27 cellular contexts compared by ENCODE assay signal in genomic region chr12:15602051-15602672, GRCh38.
A peak's percentile ranks its signal among the peaks of the same experiment; 100 is the strongest.
DNase-seq lines count a peak whose midpoint lies in the region; ATAC-seq and TF ChIP-seq lines count a peak whose summit lies in the region.
"Had no signal": no experiment of that assay in that cellular context is flagged by ENCODE, and none has a peak within 500 bp of the region (broad histone marks: within the 10 kb centered on the region; RNA-seq: fewer than 3 reads in every experiment).

No MANE protein-coding gene starts in this region.

- H3K9me2 ChIP-seq in PC-3 (replicated peaks; ENCODE audit: low read length), result no peaks in the 10 kb centered on the region

- no peaks in the 10 kb centered on the region for H3K27me3 ChIP-seq in PC-3 (ENCODE audit: low read length)
- H3K27me3 ChIP-seq: ovary, right atrium auricular region, testis had no signal

- no peaks in the 10 kb centered on the region for H3K36me3 ChIP-seq in PC-3 (ENCODE audit: low read depth, low read length)
- H3K36me3 ChIP-seq: lower lobe of right lung, ovary, right atrium auricular region had no signal

- H3K9me3 ChIP-seq in PC-3 (ENCODE audit: low read length), result no peaks in the 10 kb centered on the region
- H3K9me3 ChIP-seq: lower lobe of right lung, mucosa of descending colon, ovary, right atrium auricular region, testis had no signal

- in situ Hi-C loops in KBM-7 (cut with MboI; ENCODE audit: low pct_unique_long_range_greater_than_20kb, low sequenced_read_pairs), result no loop called here

- no peaks in the 10 kb centered on the region for H3K9me3 Mint-ChIP-seq in activated CD4-positive, alpha-beta T cell treated with anti-CD3 and anti-CD28 coated beads for 36 hours (ENCODE audit: low read depth)
- H3K9me3 Mint-ChIP-seq in glutamatergic neuron (ENCODE audit: unreplicated experiment), result no peaks in the 10 kb centered on the region
- H3K9me3 Mint-ChIP-seq: activated CD4-positive, alpha-beta T cell treated with anti-CD3 and anti-CD28 coated beads, Interleukin-2, amount 10 ng/mL, durations not matched to agents 24 days and 14 days; activated naive CD4-positive, alpha-beta T cell treated with anti-CD3 and anti-CD28 coated beads, Interleukin-2, amount 50 U/mL, for 24 hours; CD4-positive, alpha-beta T cell; natural killer cell treated with Interleukin-12 subunit alpha and Interleukin-12 subunit beta and Interleukin-15 and Interleukin-18, amount 100 ng/mL, for 72 hours had no signal

- peak overlapping the region; percentile 72 for H3K9ac ChIP-seq in PC-3 (ENCODE audit: low read length)

- H3K27ac Mint-ChIP-seq in activated CD4-positive, alpha-beta T cell treated with anti-CD3 and anti-CD28 coated beads for 36 hours, result no peak overlapping the region
- no peak overlapping the region for H3K27ac Mint-ChIP-seq in glutamatergic neuron (ENCODE audit: unreplicated experiment)
- H3K27ac Mint-ChIP-seq: activated CD4-positive, alpha-beta T cell treated with anti-CD3 and anti-CD28 coated beads, Interleukin-2, amount 10 ng/mL, durations not matched to agents 24 days and 14 days; activated naive CD4-positive, alpha-beta T cell treated with anti-CD3 and anti-CD28 coated beads, Interleukin-2, amount 50 U/mL, for 24 hours; CD4-positive, alpha-beta T cell; natural killer cell treated with Interleukin-12 subunit alpha and Interleukin-12 subunit beta and Interleukin-15 and Interleukin-18, amount 100 ng/mL, for 72 hours had no signal

- peaks cover 6% of the 10 kb centered on the region for H3K4me1 Mint-ChIP-seq in activated CD4-positive, alpha-beta T cell treated with anti-CD3 and anti-CD28 coated beads for 36 hours
- no peaks in the 10 kb centered on the region for H3K4me1 Mint-ChIP-seq in glutamatergic neuron (ENCODE audit: low read depth, unreplicated experiment)

- H3K4me1 ChIP-seq in PC-3 (ENCODE audit: insufficient read depth, low read length), result peaks cover 42% of the 10 kb centered on the region

- intact Hi-C loops in activated CD4-positive, alpha-beta T cell treated with anti-CD3 and anti-CD28 coated beads for 36 hours (cut with DNase I, micrococcal nuclease), result no loop called here
- intact Hi-C loops in PC-3 (cut with micrococcal nuclease) (no loop called here), lower leg skin (cut with DNase I; ENCODE audit: low total_unique reads) (no loop called here)

- no peak for TF ChIP-seq CTCF in PC-3 (conservative IDR thresholded peaks at IDR 0.05; ENCODE audit: low read depth, low read length)
- no peak for TF ChIP-seq CTCF in fibroblast of mammary gland (conservative IDR thresholded peaks at IDR 0.05; ENCODE audit: control insufficient read depth, insufficient read depth, low read depth, low read length)
- TF ChIP-seq CTCF in lower leg skin (IDR thresholded peaks at IDR 0.05), result no peak
- no peak for TF ChIP-seq CTCF in glutamatergic neuron (IDR thresholded peaks at IDR 0.05; ENCODE audit: partially characterized antibody, unreplicated experiment)

- peak overlapping the region; percentile 98 for H3K27ac ChIP-seq in PC-3 (ENCODE audit: low read length)
- H3K27ac ChIP-seq: 22Rv1, lower lobe of right lung, ovary, right atrium auricular region, testis, VCaP had no signal

- peak; percentile 30 for ATAC-seq in activated CD4-positive, alpha-beta T cell treated with anti-CD3 and anti-CD28 coated beads for 36 hours
- no peak for ATAC-seq in PC-3
- ATAC-seq: natural killer cell treated with Interleukin-12 subunit alpha and Interleukin-12 subunit beta and Interleukin-15 and Interleukin-18, amount 100 ng/mL, for 72 hours; Panc1 had no signal

- TF ChIP-seq POLR2A in lower leg skin (IDR thresholded peaks at IDR 0.05), result no peak

- no TSS peak for BruUV-seq in PC-3 (replicated peaks; lab: Mats Ljungman, UMichigan)

- H2AFZ ChIP-seq in PC-3 (ENCODE audit: low read length), result no peak overlapping the region

- H3K4me3 Mint-ChIP-seq in activated CD4-positive, alpha-beta T cell treated with anti-CD3 and anti-CD28 coated beads for 36 hours, result no peak overlapping the region
- H3K4me3 Mint-ChIP-seq in glutamatergic neuron (ENCODE audit: unreplicated experiment), result no peak overlapping the region
- H3K4me3 Mint-ChIP-seq: activated CD4-positive, alpha-beta T cell treated with anti-CD3 and anti-CD28 coated beads, Interleukin-2, amount 10 ng/mL, durations not matched to agents 24 days and 14 days; activated naive CD4-positive, alpha-beta T cell treated with anti-CD3 and anti-CD28 coated beads, Interleukin-2, amount 50 U/mL, for 24 hours; CD4-positive, alpha-beta T cell; natural killer cell treated with Interleukin-12 subunit alpha and Interleukin-12 subunit beta and Interleukin-15 and Interleukin-18, amount 100 ng/mL, for 72 hours had no signal

- H3F3A ChIP-seq in PC-3 (ENCODE audit: low read length, unreplicated experiment), result peaks cover 8% of the 10 kb centered on the region

- CTCF ChIA-PET in activated CD4-positive, alpha-beta T cell treated with anti-CD3 and anti-CD28 coated beads for 36 hours (lab: Charles Lee), result interaction anchor here (0.9 kb wide), 1 partner anchor 17 kb away, joined by 3 read pairs; no protein-coding TSS in a partner anchor
- CTCF ChIA-PET in PC-3 (lab: Charles Lee), result no interaction called here

- POLR2A ChIA-PET in activated CD4-positive, alpha-beta T cell treated with anti-CD3 and anti-CD28 coated beads for 36 hours (lab: Charles Lee), result no interaction called here
- POLR2A ChIA-PET in PC-3 (lab: Charles Lee; ENCODE audit: unreplicated experiment), result no interaction called here

- H3K36me3 Mint-ChIP-seq in activated CD4-positive, alpha-beta T cell treated with anti-CD3 and anti-CD28 coated beads for 36 hours (ENCODE audit: low read depth), result no peaks in the 10 kb centered on the region
- peaks cover 5% of the 10 kb centered on the region for H3K36me3 Mint-ChIP-seq in glutamatergic neuron (ENCODE audit: unreplicated experiment)
- H3K36me3 Mint-ChIP-seq: activated naive CD4-positive, alpha-beta T cell treated with anti-CD3 and anti-CD28 coated beads, Interleukin-2, amount 50 U/mL, for 24 hours; natural killer cell treated with Interleukin-12 subunit alpha and Interleukin-12 subunit beta and Interleukin-15 and Interleukin-18, amount 100 ng/mL, for 72 hours had no signal

- no peak overlapping the region for H3K4me3 ChIP-seq in PC-3 (ENCODE audit: low read length)
- no peak overlapping the region for H3K4me3 ChIP-seq in fibroblast of mammary gland (ENCODE audit: control insufficient read depth, low read depth, low read length)
- H3K4me3 ChIP-seq in lower leg skin (ENCODE audit: low read depth, poor library complexity, severe bottlenecking), result no peak overlapping the region
- H3K4me3 ChIP-seq: lower lobe of right lung, mucosa of descending colon, ovary, right atrium auricular region, testis had no signal

- H3K27me3 Mint-ChIP-seq in activated CD4-positive, alpha-beta T cell treated with anti-CD3 and anti-CD28 coated beads for 36 hours, result peaks cover 4% of the 10 kb centered on the region
- H3K27me3 Mint-ChIP-seq in glutamatergic neuron (ENCODE audit: unreplicated experiment), result no peaks in the 10 kb centered on the region
- H3K27me3 Mint-ChIP-seq: activated CD4-positive, alpha-beta T cell treated with anti-CD3 and anti-CD28 coated beads, Interleukin-2, amount 10 ng/mL, durations not matched to agents 24 days and 14 days; activated naive CD4-positive, alpha-beta T cell treated with anti-CD3 and anti-CD28 coated beads, Interleukin-2, amount 50 U/mL, for 24 hours; CD4-positive, alpha-beta T cell had no signal

- peak overlapping the region; percentile 49; the same call in 1 of the 2 replicates for H3K4me2 ChIP-seq in PC-3 (ENCODE audit: low read length)

- 88 to 94% methylated on average over 3 of the region's 3 CpGs for WGBS in lower leg skin, 2 donors

- no peak for DNase-seq in activated CD4-positive, alpha-beta T cell treated with anti-CD3 and anti-CD28 coated beads for 36 hours
- no peak for DNase-seq in activated CD4-positive, alpha-beta T cell treated with anti-CD3 and anti-CD28 coated beads for 48 hours
- DNase-seq in PC-3 (no peak), fibroblast of mammary gland (ENCODE audit: low read depth) (peak; percentile 81), renal cortical epithelial cell (ENCODE audit: low read depth) (peak; percentile 96), KBM-7 (no peak), lower leg skin (ENCODE audit: low spot score in 2 of 2) (no peak), glutamatergic neuron (no peak)
- DNase-seq: activated CD4-positive, alpha-beta T cell treated with anti-CD3 and anti-CD28 coated beads, Interleukin-2, amount 10 ng/mL, durations not matched to agents 24 days and 14 days; aorta; CD4-positive, alpha-beta T cell; lower lobe of right lung; mucosa of descending colon; NCI-H1105; NCI-H1930; NCI-H526 treated with DMSO at 0.1 percent for 48 hours; ovary; SIG-M5; stimulated activated CD4-positive, alpha-beta T cell treated with anti-CD3 and anti-CD28 coated beads, Interleukin-4, amount 100 ng/mL, for 4 hours; stimulated activated naive CD4-positive, alpha-beta T cell; testis had no signal

- no peaks in the 10 kb centered on the region for H3K79me2 ChIP-seq in PC-3 (ENCODE audit: low read length)

- H4K20me1 ChIP-seq in PC-3 (ENCODE audit: low read length), result no peaks in the 10 kb centered on the region

Comparison
In these comparisons a context has a peak if more than half of its experiments do, and no peak if none do; other contexts are left out.
1. DNase-seq: peak in fibroblast of mammary gland (single experiment) and renal cortical epithelial cell (single experiment); none in activated CD4-positive, alpha-beta T cell treated with anti-CD3 and anti-CD28 coated beads for 36 hours (single experiment), activated CD4-positive, alpha-beta T cell treated with anti-CD3 and anti-CD28 coated beads for 48 hours (single experiment), PC-3 (single experiment), KBM-7 (single experiment), lower leg skin (0 of 2) and glutamatergic neuron (single experiment).